In the genomic region with DNA sequence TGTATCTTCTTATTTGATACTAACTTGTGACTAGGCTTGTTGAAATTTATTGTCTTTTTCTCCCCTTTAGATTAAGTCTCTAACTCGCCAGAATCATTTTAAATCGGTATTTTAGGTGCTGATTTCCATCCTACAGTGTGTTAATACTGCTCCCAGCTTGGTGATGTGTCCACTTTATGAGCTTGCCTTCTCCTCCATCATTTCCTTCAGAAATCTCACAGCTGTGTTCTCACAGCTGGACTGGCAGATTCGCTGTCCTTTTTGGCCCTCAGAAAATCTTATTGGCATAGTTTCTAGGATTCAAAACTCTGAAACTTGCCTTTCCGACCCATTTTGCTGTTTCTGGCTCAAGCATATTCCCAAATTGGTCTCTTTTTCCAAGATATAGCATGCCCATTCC, we compare ENCODE assay signal across 11 cellular contexts.
"Had no signal": no experiment of that assay in that cellular context is flagged by ENCODE, and none has a peak within 500 bp of the region (broad histone marks: within the 10 kb centered on the region; RNA-seq: fewer than 3 reads in every experiment).

No MANE protein-coding gene starts in this region.

- ATAC-seq: activated T-helper 17 cell treated with anti-CD3 and anti-CD28 coated beads, Interleukin-2, amount 50 U/mL, for 72 hours; body of pancreas; left lobe of liver; SK-N-SH treated with all-trans-retinoic acid at 6 μM for 48 hours had no signal

- DNase-seq: activated B cell treated with CpG ODN at 0.5 μM for 24 hours; activated CD4-positive, alpha-beta T cell treated with anti-CD3 and anti-CD28 coated beads, Interleukin-2, amount 10 ng/mL, durations not matched to agents 7 days and 5 days; activated CD8-positive, alpha-beta memory T cell treated with anti-CD3 and anti-CD28 coated beads for 24 hours; activated naive CD4-positive, alpha-beta T cell treated with anti-CD3 and anti-CD28 coated beads for 36 hours; body of pancreas; effector memory CD4-positive, alpha-beta T cell; nephron progenitor cell had no signal

- H3K4me3 ChIP-seq: body of pancreas had no signal

- H3K27me3 ChIP-seq: body of pancreas had no signal

- FAIRE-seq: islet of Langerhans had no signal

- H3K27ac ChIP-seq: body of pancreas had no signal

- H3K9me3 ChIP-seq: body of pancreas had no signal
